Comparison of ENCODE assay signal across 1 cellular context in genomic region chr17:65176646-65177409, GRCh38.
TF ChIP-seq lines count a peak whose summit lies in the region.

No MANE protein-coding gene starts in this region.

TF ChIP-seq in IMR-90, 13 proteins besides CTCF, POLR2A, EP300 and RAD21 (continued from another document):
- no peak for TF ChIP-seq RFX5 (IDR thresholded peaks at IDR 0.05; ENCODE audit: low read depth, low read length)
- TF ChIP-seq NFE2L2 (IDR thresholded peaks at IDR 0.05; ENCODE audit: low read depth, low read length): no peak
- TF ChIP-seq SMC3 (IDR thresholded peaks at IDR 0.05; ENCODE audit: low read depth, low read length): no peak
- no peak for TF ChIP-seq CHD1 (IDR thresholded peaks at IDR 0.05; ENCODE audit: low read depth, low read length)
- no peak for TF ChIP-seq ELK1 (IDR thresholded peaks at IDR 0.05; ENCODE audit: borderline replicate concordance, low read depth, low read length)
